Comparison of ENCODE assay signal across 8 cellular contexts in the genomic region with DNA sequence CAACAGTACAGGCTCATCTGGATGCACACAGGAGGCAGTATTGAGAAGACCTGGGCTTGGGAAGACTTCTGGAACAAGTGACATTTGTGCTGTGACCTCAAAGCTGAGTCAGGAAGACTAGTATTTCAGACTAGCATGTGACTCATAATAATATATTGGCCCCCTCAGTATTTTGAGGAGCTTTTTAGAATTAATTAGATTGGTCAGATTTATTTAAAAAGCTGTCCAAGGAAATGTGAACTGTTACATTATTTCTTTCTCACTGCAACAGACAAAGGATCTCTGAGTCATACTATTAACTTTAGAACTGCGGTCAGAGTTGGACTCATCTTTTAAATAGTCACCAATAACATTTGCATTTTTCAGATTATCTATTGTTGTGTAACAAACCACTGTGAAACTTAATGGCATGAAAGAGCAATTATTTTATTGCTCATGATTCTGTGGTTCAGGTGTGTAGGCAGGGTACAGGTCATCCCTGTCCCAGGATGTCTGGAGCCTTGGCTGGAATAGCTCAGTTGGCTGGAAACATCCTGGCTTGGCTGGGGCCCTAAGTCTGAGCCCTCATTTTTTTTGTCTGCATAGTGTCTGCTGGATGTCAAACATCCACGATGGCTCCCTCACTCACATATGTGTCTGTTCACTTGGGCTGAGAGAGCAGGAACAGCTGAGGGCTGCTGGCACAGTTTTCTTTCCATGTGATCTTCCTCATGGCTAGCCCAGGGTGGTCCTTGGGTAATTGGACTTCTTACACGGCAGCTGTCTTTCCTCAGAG. TPM values are rescaled to one million over a fixed set of nuclear protein-coding genes. Genes with fewer than 3 reads are reported as not detected.
A peak's percentile ranks its signal among the peaks of the same experiment; 100 is the strongest.
DNase-seq lines count a peak whose midpoint lies in the region; ATAC-seq and TF ChIP-seq lines count a peak whose summit lies in the region.

No MANE protein-coding gene starts in this region.

- TF ChIP-seq CTCF in AG04450 (IDR thresholded peaks at IDR 0.05; ENCODE audit: low read depth, low read length) (peak; percentile 48), breast epithelium (IDR thresholded peaks at IDR 0.05) (no peak)

- H3K27me3 ChIP-seq in AG04450 (ENCODE audit: control insufficient read depth, insufficient read depth, low read length) (no peaks in the 10 kb centered on the region), breast epithelium (no peaks in the 10 kb centered on the region), muscle layer of duodenum (ENCODE audit: low read depth, low read length) (no peaks in the 10 kb centered on the region)

- intact Hi-C loops in breast epithelium (cut with DNase I; ENCODE audit: low total_unique reads) = no loop called here

- H3K4me3 ChIP-seq in AG04450 (ENCODE audit: low read depth, low read length) (no peak overlapping the region), breast epithelium (no peak overlapping the region), muscle layer of duodenum (ENCODE audit: low read depth in 1 of 2, low read length in 2 of 2) (no peak overlapping the region)

- POLR2A ChIA-PET in AG04450 (lab: Yijun Ruan, JAX) = interaction anchor here (0.6 to 2.0 kb wide), 7 partner anchors 9 to 336 kb away, joined by 3 to 22 read pairs (median 6); no protein-coding TSS in a partner anchor

- H3K27ac ChIP-seq in AG04450 (ENCODE audit: low read depth, low read length) (peak overlapping the region; percentile 87), breast epithelium (peak overlapping the region; percentile 77 to 78), muscle layer of duodenum (ENCODE audit: low read length) (peak overlapping the region; percentile 74)

- no peaks in the 10 kb centered on the region for H3K4me1 ChIP-seq in breast epithelium
- H3K4me1 ChIP-seq in muscle layer of duodenum (ENCODE audit: control insufficient read depth in 1 of 2, insufficient read depth in 2 of 2, low read length in 2 of 2) = peaks cover 6 to 12% of the 10 kb centered on the region in 2 donors

- CTCF ChIA-PET in AG04450 (lab: Charles Lee) = interaction anchor here (0.7 to 3.5 kb wide), 7 partner anchors 11 to 332 kb away, joined by 3 to 17 read pairs (median 4); no protein-coding TSS in a partner anchor

- H3K36me3 ChIP-seq in breast epithelium = no peaks in the 10 kb centered on the region
- peaks cover 6 to 20% of the 10 kb centered on the region in 2 donors for H3K36me3 ChIP-seq in muscle layer of duodenum (ENCODE audit: control insufficient read depth in 1 of 2, insufficient read depth in 2 of 2, low read length in 2 of 2)

- no peaks in the 10 kb centered on the region for H3K9me3 ChIP-seq in AG04450 (ENCODE audit: control insufficient read depth, insufficient read depth, low read length)
- H3K9me3 ChIP-seq in breast epithelium = no peaks in the 10 kb centered on the region
- no peaks in the 10 kb centered on the region for H3K9me3 ChIP-seq in muscle layer of duodenum (ENCODE audit: control insufficient read depth in 1 of 2, low read length in 2 of 2)

- DNase-seq in AG04450 (ENCODE audit: low read depth, low spot score) (peak; percentile 70), breast epithelium (ENCODE audit: low spot score in 2 of 2) (peak in 1 of 2 donors; percentile 46), NCI-H2029 treated with DMSO at 0.1 percent for 48 hours (lab: John Stamatoyannopoulos, UW) (no peak), activated T-cell treated with anti-CD3 and anti-CD28 coated beads for 4 hours (no peak), DMS79 (lab: John Stamatoyannopoulos, UW) (no peak)

- ATAC-seq in GM19438 (IDR thresholded peaks at IDR 0.05; ENCODE audit: low read depth, unreplicated experiment) = peak; percentile 88
- peak; percentile 88 for ATAC-seq in HG03280 (IDR thresholded peaks at IDR 0.05; ENCODE audit: unreplicated experiment)

- no peak for TF ChIP-seq POLR2A in breast epithelium (IDR thresholded peaks at IDR 0.05)

RNA-seq across cellular contexts. Expression of a gene that starts 46.8 kb away (rescaled TPM):
- polyA plus RNA-seq in AG04450 (2011; rRNA removed) = 12.3 and 12.7 TPM in 2 replicates
- 25.5 and 31.7 TPM in 2 replicates for polyA minus RNA-seq in AG04450 (2011; rRNA and poly(A)+ RNA removed)
- total RNA-seq in breast epithelium = 10 to 100 TPM; 24.6 to 49.2 (median 45.2) TPM
